ENCODE assay signal across 10 cellular contexts in genomic region chr20:46119028-46119546, GRCh38. TPM values are rescaled to one million over a fixed set of nuclear protein-coding genes. Genes with fewer than 3 reads are reported as not detected.
A peak's percentile ranks its signal among the peaks of the same experiment; 100 is the strongest.
DNase-seq lines count a peak whose midpoint lies in the region; ATAC-seq and TF ChIP-seq lines count a peak whose summit lies in the region.
"Had no signal": no experiment of that assay in that cellular context is flagged by ENCODE, and none has a peak within 500 bp of the region (broad histone marks: within the 10 kb centered on the region; RNA-seq: fewer than 3 reads in every experiment).

No MANE protein-coding gene starts in this region.

- ATAC-seq in heart left ventricle (no peak), Right ventricle myocardium superior (ENCODE audit: poor library complexity) (no peak), HG03571 (IDR thresholded peaks at IDR 0.05; ENCODE audit: unreplicated experiment) (peak; percentile 36)

- intact Hi-C loops in heart left ventricle (cut with DNase I), result loop anchor here in 1 of 10 donors (2.0 kb wide), 1 partner anchor 30 kb away; the partner anchor contains the start of gene NCOA5
- intact Hi-C loops in Right ventricle myocardium superior (cut with DNase I), result no loop called here

- TF ChIP-seq CTCF in heart left ventricle (IDR thresholded peaks at IDR 0.05), result no peak

- H3K4me3 ChIP-seq in heart left ventricle (peak overlapping the region in 9 of 12 donors; percentile 57 to 75 (median 69)), iPS-15b (ENCODE audit: low read depth, low read length) (peak overlapping the region; percentile 87), urinary bladder (ENCODE audit: low read depth, low read length) (peak overlapping the region; percentile 50)
- H3K4me3 ChIP-seq: SJSA1 had no signal

- H3K27me3 ChIP-seq in heart left ventricle (no peaks in the 10 kb centered on the region), iPS-15b (ENCODE audit: control insufficient read depth, insufficient read depth, low read length) (peaks cover 46% of the 10 kb centered on the region)

- H3K4me1 ChIP-seq in heart left ventricle (peaks cover 0 to 57% (median 30%) of the 10 kb centered on the region in 12 donors), iPS-15b (ENCODE audit: control insufficient read depth, insufficient read depth, low read length) (no peaks in the 10 kb centered on the region), urinary bladder (ENCODE audit: insufficient read depth) (peaks cover 2% of the 10 kb centered on the region)
- H3K4me1 ChIP-seq: SJSA1 had no signal

- no peaks in the 10 kb centered on the region for H3K9me3 ChIP-seq in heart left ventricle
- H3K9me3 ChIP-seq in iPS-15b (ENCODE audit: control insufficient read depth, insufficient read depth, low read length), result no peaks in the 10 kb centered on the region
- H3K9me3 ChIP-seq: SJSA1 had no signal

- WGBS in heart left ventricle, 4 donors, result 44 to 62% (median 56%) methylated on average over 2 of the region's 2 CpGs
- WGBS in urinary bladder, result 57% methylated on average over 2 of the region's 2 CpGs

- H3K36me3 ChIP-seq in heart left ventricle (peaks cover 0 to 26% (median 13%) of the 10 kb centered on the region in 9 donors), iPS-15b (ENCODE audit: control insufficient read depth, insufficient read depth, low read length) (no peaks in the 10 kb centered on the region), urinary bladder (ENCODE audit: insufficient read depth) (no peaks in the 10 kb centered on the region)
- H3K36me3 ChIP-seq: SJSA1 had no signal

- DNase-seq in heart left ventricle, result no peak
- DNase-seq in Right ventricle myocardium superior, result no peak
- no peak for DNase-seq in midbrain (lab: John Stamatoyannopoulos, UW)
- no peak for DNase-seq in iPS-NIHi7 (ENCODE audit: extremely low spot score)
- DNase-seq in NCI-H1436 treated with DMSO at 0.1 percent for 48 hours (lab: John Stamatoyannopoulos, UW), result no peak
- DNase-seq: DND-41 had no signal

- H3K9ac ChIP-seq in iPS-15b (ENCODE audit: low read depth, low read length), result no peak overlapping the region

- TF ChIP-seq POLR2A in heart left ventricle (IDR thresholded peaks at IDR 0.05), result no peak

- H3K27ac ChIP-seq in heart left ventricle, result peak overlapping the region in 11 of 12 donors; percentile 76 to 95 (median 83)
- H3K27ac ChIP-seq in urinary bladder (ENCODE audit: low read depth), result no peak overlapping the region
- H3K27ac ChIP-seq: SJSA1 had no signal

RNA-seq across cellular contexts. Expression of gene CD40, which starts 1.0 kb away (rescaled TPM):
- total RNA-seq in heart left ventricle (10 to 100 TPM in 2 of 9 donors, 1 to 10 TPM in 7; 3.5 to 38.3 (median 5.7) TPM), Right ventricle myocardium superior (7.4 TPM), urinary bladder (3.1 TPM)
- polyA plus RNA-seq in heart left ventricle (1 to 10 TPM; 4.7 to 5.5 TPM), urinary bladder (21.3 TPM)

RNA-seq across cellular contexts. Expression of gene NCOA5, which starts 29.3 kb away (rescaled TPM):
- 10 to 100 TPM in 7 of 9 donors, 1 to 10 TPM in 2; 9.5 to 17.4 (median 12.5) TPM for total RNA-seq in heart left ventricle
- polyA plus RNA-seq in heart left ventricle, result 10 to 100 TPM in 1 of 2 donors, 1 to 10 TPM in 1; 5.7 to 11.9 TPM
- 23.0 TPM for total RNA-seq in Right ventricle myocardium superior
- total RNA-seq in urinary bladder, result 13.2 TPM
- polyA plus RNA-seq in urinary bladder, result 21.9 TPM
